ENCODE assay signal across 17 cellular contexts in genomic region chr5:123452401-123452800, GRCh38.
"Had no signal": no experiment of that assay in that cellular context is flagged by ENCODE, and none has a peak within 500 bp of the region (broad histone marks: within the 10 kb centered on the region; RNA-seq: fewer than 3 reads in every experiment).

No MANE protein-coding gene starts in this region.

- H3K36me3 ChIP-seq: lower lobe of right lung, ovary, right lobe of liver, upper lobe of left lung had no signal

- H3K4me3 ChIP-seq: lower lobe of right lung, ovary, right lobe of liver, smooth muscle cell, testis, upper lobe of left lung had no signal

- H3K9me3 Mint-ChIP-seq: activated CD4-positive, alpha-beta memory T cell treated with anti-CD3 and anti-CD28 coated beads for 36 hours; activated naive CD4-positive, alpha-beta T cell treated with anti-CD3 and anti-CD28 coated beads, Interleukin-2, amount 50 U/mL, for 24 hours; activated T-cell treated with anti-CD3 and anti-CD28 coated beads, Interleukin-2, amount 50 U/mL, for 4 hours; stimulated activated naive CD8-positive, alpha-beta T cell treated with anti-CD3 and anti-CD28 coated beads, Interleukin-15, Interleukin-2, amounts not matched to agents 100 ng/mL and 50 ng/mL, for 24 hours; T-helper 2 cell treated with Interferon-gamma antibody and Interleukin-4, amounts not matched to agents 5 μg/mL and 100 μg/mL, for 36 hours had no signal

- H3K36me3 Mint-ChIP-seq: activated CD4-positive, alpha-beta memory T cell treated with anti-CD3 and anti-CD28 coated beads for 36 hours; activated naive CD4-positive, alpha-beta T cell treated with anti-CD3 and anti-CD28 coated beads, Interleukin-2, amount 50 U/mL, for 24 hours had no signal

- H3K27ac Mint-ChIP-seq: activated CD4-positive, alpha-beta memory T cell treated with anti-CD3 and anti-CD28 coated beads for 36 hours; activated CD4-positive, alpha-beta T cell treated with anti-CD3 and anti-CD28 coated beads for 36 hours; activated naive CD4-positive, alpha-beta T cell treated with anti-CD3 and anti-CD28 coated beads, Interleukin-2, amount 50 U/mL, for 24 hours; stimulated activated naive CD8-positive, alpha-beta T cell treated with anti-CD3 and anti-CD28 coated beads, Interleukin-15, Interleukin-2, amounts not matched to agents 100 ng/mL and 50 ng/mL, for 24 hours; T-helper 2 cell treated with Interferon-gamma antibody and Interleukin-4, amounts not matched to agents 5 μg/mL and 100 μg/mL, for 36 hours had no signal

- DNase-seq: activated CD4-positive, alpha-beta memory T cell treated with anti-CD3 and anti-CD28 coated beads for 36 hours; activated CD4-positive, alpha-beta T cell treated with anti-CD3 and anti-CD28 coated beads for 36 hours; activated effector memory CD4-positive, alpha-beta T cell treated with anti-CD3 and anti-CD28 coated beads, Interleukin-2, amount 50 U/mL, for 16 hours; activated T-cell treated with anti-CD3 and anti-CD28 coated beads, Interleukin-2, amount 50 U/mL, for 4 hours; caudate nucleus; left colon; lower lobe of right lung; ovary; right lobe of liver; testis; upper lobe of left lung had no signal

- H3K9me3 ChIP-seq: lower lobe of right lung, ovary, right lobe of liver, testis, upper lobe of left lung had no signal

- H3K4me3 Mint-ChIP-seq: activated CD4-positive, alpha-beta memory T cell treated with anti-CD3 and anti-CD28 coated beads for 36 hours; activated CD4-positive, alpha-beta T cell treated with anti-CD3 and anti-CD28 coated beads for 36 hours; activated naive CD4-positive, alpha-beta T cell treated with anti-CD3 and anti-CD28 coated beads, Interleukin-2, amount 50 U/mL, for 24 hours; activated T-cell treated with anti-CD3 and anti-CD28 coated beads, Interleukin-2, amount 50 U/mL, for 4 hours; stimulated activated naive CD8-positive, alpha-beta T cell treated with anti-CD3 and anti-CD28 coated beads, Interleukin-15, Interleukin-2, amounts not matched to agents 100 ng/mL and 50 ng/mL, for 24 hours; T-helper 2 cell treated with Interferon-gamma antibody and Interleukin-4, amounts not matched to agents 5 μg/mL and 100 μg/mL, for 36 hours had no signal

- H3K27ac ChIP-seq: lower lobe of right lung, ovary, right lobe of liver, testis, upper lobe of left lung, VCaP had no signal

- ATAC-seq: activated CD4-positive, alpha-beta T cell treated with anti-CD3 and anti-CD28 coated beads for 36 hours; activated T-cell treated with anti-CD3 and anti-CD28 coated beads, Interleukin-2, amount 50 U/mL, for 4 hours; esophagus mucosa; left colon; lower lobe of right lung; right lobe of liver had no signal

- H3K27me3 ChIP-seq: ovary, right lobe of liver, testis, upper lobe of left lung had no signal

- H3K27me3 Mint-ChIP-seq: activated naive CD4-positive, alpha-beta T cell treated with anti-CD3 and anti-CD28 coated beads, Interleukin-2, amount 50 U/mL, for 24 hours had no signal

- H3K4me1 ChIP-seq: testis had no signal
